ENCODE assay signal across 8 cellular contexts in genomic region chr16:57283214-57283955, GRCh38. TPM values are rescaled to one million over a fixed set of nuclear protein-coding genes. Genes with fewer than 3 reads are reported as not detected.
A peak's percentile ranks its signal among the peaks of the same experiment; 100 is the strongest.
DNase-seq lines count a peak whose midpoint lies in the region; ATAC-seq and TF ChIP-seq lines count a peak whose summit lies in the region.
"Had no signal": no experiment of that assay in that cellular context is flagged by ENCODE, and none has a peak within 500 bp of the region (broad histone marks: within the 10 kb centered on the region; RNA-seq: fewer than 3 reads in every experiment).

No MANE protein-coding gene starts in this region.

- H3K27me3 Mint-ChIP-seq in brain: peaks cover 69% of the 10 kb centered on the region
- peaks cover 40 to 59% of the 10 kb centered on the region in 2 donors for H3K27me3 Mint-ChIP-seq in stimulated activated naive B cell treated with anti-CD40 and anti-IgM and Interleukin-4, amounts not matched to agents 10 μg/mL and 1 μg/mL and 100 μg/mL, for 72 hours

- DNase-seq in LoVo (ENCODE audit: low spot score) (peak; percentile 45), left lobe of liver (ENCODE audit: low spot score) (no peak), HK-2 (ENCODE audit: unreplicated experiment) (no peak)
- DNase-seq in stimulated activated naive B cell treated with anti-CD40 and anti-IgM and Interleukin-4, amounts not matched to agents 10 μg/mL and 1 μg/mL and 100 μg/mL, for 72 hours: no peak
- DNase-seq: NCI-H1092 treated with DMSO at 0.1 percent for 48 hours had no signal

- ATAC-seq in left lobe of liver: peak; percentile 38
- ATAC-seq in stimulated activated naive B cell treated with anti-CD40 and anti-IgM and Interleukin-4, amounts not matched to agents 10 μg/mL and 1 μg/mL and 100 μg/mL, for 72 hours (replicated peaks): no peak
- ATAC-seq in GM19035 (IDR thresholded peaks at IDR 0.05; ENCODE audit: unreplicated experiment): no peak
- no peak for ATAC-seq in HG03457 (IDR thresholded peaks at IDR 0.05; ENCODE audit: unreplicated experiment)

- no peak for TF ChIP-seq CTCF in brain (conservative IDR thresholded peaks at IDR 0.05)

- no peaks in the 10 kb centered on the region for H3K36me3 Mint-ChIP-seq in brain
- no peaks in the 10 kb centered on the region for H3K36me3 Mint-ChIP-seq in stimulated activated naive B cell treated with anti-CD40 and anti-IgM and Interleukin-4, amounts not matched to agents 10 μg/mL and 1 μg/mL and 100 μg/mL, for 72 hours

- peak overlapping the region; percentile 79 to 86 (median 83) for H3K4me3 Mint-ChIP-seq in brain
- H3K4me3 Mint-ChIP-seq in stimulated activated naive B cell treated with anti-CD40 and anti-IgM and Interleukin-4, amounts not matched to agents 10 μg/mL and 1 μg/mL and 100 μg/mL, for 72 hours: peak overlapping the region; percentile 75 to 79

- peaks cover 10% of the 10 kb centered on the region for H3K4me1 Mint-ChIP-seq in brain
- peaks cover 7 to 13% of the 10 kb centered on the region in 2 donors for H3K4me1 Mint-ChIP-seq in stimulated activated naive B cell treated with anti-CD40 and anti-IgM and Interleukin-4, amounts not matched to agents 10 μg/mL and 1 μg/mL and 100 μg/mL, for 72 hours

- H3K9me3 Mint-ChIP-seq in brain: peaks cover 0 to 6% (median 0%) of the 10 kb centered on the region in 5 experiments
- no peaks in the 10 kb centered on the region for H3K9me3 Mint-ChIP-seq in stimulated activated naive B cell treated with anti-CD40 and anti-IgM and Interleukin-4, amounts not matched to agents 10 μg/mL and 1 μg/mL and 100 μg/mL, for 72 hours

- no peak overlapping the region for H3K27ac Mint-ChIP-seq in brain
- peak overlapping the region; percentile 57 for H3K27ac Mint-ChIP-seq in stimulated activated naive B cell treated with anti-CD40 and anti-IgM and Interleukin-4, amounts not matched to agents 10 μg/mL and 1 μg/mL and 100 μg/mL, for 72 hours

RNA-seq across cellular contexts. Expression of gene PLLP, which starts 1.1 kb away (rescaled TPM):
- polyA plus RNA-seq in brain (ENCODE audit: insufficient read depth, low read depth, low replicate concordance): 153 TPM
- total RNA-seq in left lobe of liver: 7.5 TPM

RNA-seq across cellular contexts. Expression of gene ARL2BP, which starts 38.3 kb away (rescaled TPM):
- 62.5 TPM for polyA plus RNA-seq in brain (ENCODE audit: insufficient read depth, low read depth, low replicate concordance)
- 17.1 TPM for total RNA-seq in left lobe of liver
